ENCODE assay signal across 23 cellular contexts in the genomic region with DNA sequence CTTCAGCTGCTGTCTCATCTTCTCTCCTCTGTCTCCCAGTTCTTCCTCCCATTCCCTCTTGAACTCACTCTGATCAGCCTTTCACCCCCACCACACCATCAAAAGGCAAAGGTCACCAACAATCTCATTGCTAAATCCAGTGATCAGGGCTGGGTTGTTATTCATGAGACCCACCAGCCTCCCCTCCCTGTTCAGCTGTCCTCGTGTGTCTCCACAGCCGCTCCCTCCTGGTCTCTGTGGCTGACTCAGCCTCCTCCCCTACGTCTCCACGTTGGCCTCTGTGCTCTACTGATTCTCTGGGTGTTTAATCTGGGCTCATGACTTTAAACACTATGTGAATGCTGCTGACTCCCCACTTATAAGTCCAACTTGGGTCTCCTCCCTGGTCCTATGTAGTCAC.
"Had no signal": no experiment of that assay in that cellular context is flagged by ENCODE, and none has a peak within 500 bp of the region (broad histone marks: within the 10 kb centered on the region; RNA-seq: fewer than 3 reads in every experiment).

No MANE protein-coding gene starts in this region.

- H3K27me3 Mint-ChIP-seq: activated CD4-positive, alpha-beta T cell treated with anti-CD3 and anti-CD28 coated beads, Interleukin-2, amount 10 ng/mL, durations not matched to agents 7 days and 5 days; activated CD8-positive, alpha-beta memory T cell treated with anti-CD3 and anti-CD28 coated beads, Interleukin-2, amount 10 ng/mL, durations not matched to agents 7 days and 5 days; activated CD8-positive, alpha-beta T cell treated with anti-CD3 and anti-CD28 coated beads for 36 hours; stimulated activated naive CD8-positive, alpha-beta T cell treated with anti-CD3 and anti-CD28 coated beads, Interleukin-15, amount 100 ng/mL, for 72 hours had no signal

- H3K9me3 ChIP-seq: lower lobe of right lung, mucosa of descending colon, tibial artery had no signal

- H3K4me1 ChIP-seq: lower lobe of right lung, parathyroid adenoma, tibial artery had no signal

- ATAC-seq: activated CD4-positive, CD25-positive, alpha-beta regulatory T cell treated with anti-CD3 and anti-CD28 coated beads, Interleukin-2, amount 50 U/mL, for 24 hours; activated CD8-positive, alpha-beta memory T cell treated with anti-CD3 and anti-CD28 coated beads, Interleukin-2, amount 10 ng/mL, durations not matched to agents 7 days and 5 days; activated CD8-positive, alpha-beta T cell treated with anti-CD3 and anti-CD28 coated beads for 36 hours; left lobe of liver; mucosa of descending colon; right cardiac atrium; stimulated activated naive CD8-positive, alpha-beta T cell treated with anti-CD3 and anti-CD28 coated beads, Interleukin-15, amount 100 ng/mL, for 72 hours had no signal

- H3K27me3 ChIP-seq: cardiac muscle cell, hepatocyte, tibial artery had no signal

- H3K4me3 ChIP-seq: cardiac muscle cell, hepatocyte, lower lobe of right lung, mucosa of descending colon, tibial artery had no signal

- H3K9me3 Mint-ChIP-seq: activated CD4-positive, alpha-beta T cell treated with anti-CD3 and anti-CD28 coated beads, Interleukin-2, amount 10 ng/mL, durations not matched to agents 7 days and 5 days; activated CD8-positive, alpha-beta T cell treated with anti-CD3 and anti-CD28 coated beads for 36 hours; activated T-helper 2 cell treated with anti-CD3 and anti-CD28 coated beads, Interferon-gamma antibody, Interleukin-2, Interleukin-4, amounts not matched to agents 10 μg/mL and 5 μg/mL and 100 μg/mL, durations not matched to agents 14 hours and 24 hours and 36 hours; immature natural killer cell; stimulated activated naive CD8-positive, alpha-beta T cell treated with anti-CD3 and anti-CD28 coated beads, Interleukin-15, amount 100 ng/mL, for 72 hours had no signal

- H3K27ac Mint-ChIP-seq: activated CD4-positive, alpha-beta T cell treated with anti-CD3 and anti-CD28 coated beads, Interleukin-2, amount 10 ng/mL, durations not matched to agents 7 days and 5 days; activated CD8-positive, alpha-beta memory T cell treated with anti-CD3 and anti-CD28 coated beads, Interleukin-2, amount 10 ng/mL, durations not matched to agents 7 days and 5 days; activated CD8-positive, alpha-beta T cell treated with anti-CD3 and anti-CD28 coated beads for 36 hours; activated T-helper 2 cell treated with anti-CD3 and anti-CD28 coated beads, Interferon-gamma antibody, Interleukin-2, Interleukin-4, amounts not matched to agents 10 μg/mL and 5 μg/mL and 100 μg/mL, durations not matched to agents 14 hours and 24 hours and 36 hours had no signal

- DNase-seq: activated CD4-positive, alpha-beta T cell treated with anti-CD3 and anti-CD28 coated beads, Interleukin-2, amount 10 ng/mL, durations not matched to agents 7 days and 5 days; activated CD8-positive, alpha-beta memory T cell treated with anti-CD3 and anti-CD28 coated beads, Interleukin-2, amount 10 ng/mL, durations not matched to agents 7 days and 5 days; activated CD8-positive, alpha-beta T cell treated with anti-CD3 and anti-CD28 coated beads for 36 hours; activated naive CD4-positive, alpha-beta T cell; activated T-cell treated with anti-CD3 and anti-CD28 coated beads for 4 hours; effector CD4-positive, alpha-beta T cell; glutamatergic neuron; immature natural killer cell; lower lobe of right lung; mesendoderm; mucosa of descending colon; nucleus accumbens; right cardiac atrium; stimulated activated CD4-positive, alpha-beta T cell treated with anti-CD3 and anti-CD28 coated beads, Interleukin-1b, Interleukin-23, amount 100 ng/mL, for 48 hours; stimulated activated naive CD8-positive, alpha-beta T cell treated with anti-CD3 and anti-CD28 coated beads, Interleukin-15, amount 100 ng/mL, for 72 hours; tibial artery had no signal

- H3K4me3 Mint-ChIP-seq: activated CD4-positive, alpha-beta T cell treated with anti-CD3 and anti-CD28 coated beads, Interleukin-2, amount 10 ng/mL, durations not matched to agents 7 days and 5 days; activated CD8-positive, alpha-beta memory T cell treated with anti-CD3 and anti-CD28 coated beads, Interleukin-2, amount 10 ng/mL, durations not matched to agents 7 days and 5 days; activated CD8-positive, alpha-beta T cell treated with anti-CD3 and anti-CD28 coated beads for 36 hours; immature natural killer cell; stimulated activated naive CD8-positive, alpha-beta T cell treated with anti-CD3 and anti-CD28 coated beads, Interleukin-15, amount 100 ng/mL, for 72 hours had no signal

- H3K4me1 Mint-ChIP-seq: activated CD4-positive, alpha-beta T cell treated with anti-CD3 and anti-CD28 coated beads, Interleukin-2, amount 10 ng/mL, durations not matched to agents 7 days and 5 days; activated CD8-positive, alpha-beta memory T cell treated with anti-CD3 and anti-CD28 coated beads, Interleukin-2, amount 10 ng/mL, durations not matched to agents 7 days and 5 days; immature natural killer cell had no signal

- H3K27ac ChIP-seq: cardiac muscle cell, hepatocyte, lower lobe of right lung, parathyroid adenoma, tibial artery, VCaP had no signal
